In the genomic region with DNA sequence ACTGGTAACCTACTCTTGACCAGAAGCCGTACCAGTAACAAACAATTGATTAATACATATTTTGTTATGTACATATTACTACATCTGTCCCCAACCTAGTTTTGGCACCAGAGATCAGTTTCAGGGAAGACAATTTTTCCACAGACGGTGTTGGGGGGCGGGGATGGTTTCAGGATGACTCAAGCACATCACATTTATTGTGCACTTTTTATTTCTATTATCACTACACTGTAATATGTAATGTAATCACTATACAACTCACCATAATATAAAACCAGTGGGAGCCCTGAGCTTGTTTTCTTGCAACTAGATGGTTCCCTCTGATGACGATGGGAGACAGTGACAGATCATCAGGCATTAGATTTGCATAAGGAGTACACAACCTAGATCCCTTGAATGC, we compare ENCODE assay signal across 33 cellular contexts. TPM values are rescaled to one million over a fixed set of nuclear protein-coding genes. Genes with fewer than 3 reads are reported as not detected.
DNase-seq lines count a peak whose midpoint lies in the region; ATAC-seq, FAIRE-seq and TF ChIP-seq lines count a peak whose summit lies in the region.
"Had no signal": no experiment of that assay in that cellular context is flagged by ENCODE, and none has a peak within 500 bp of the region (broad histone marks: within the 10 kb centered on the region; RNA-seq: fewer than 3 reads in every experiment).

No MANE protein-coding gene starts in this region.

- H3K4me2 ChIP-seq in K562 (ENCODE audit: insufficient read depth, low read length): no peak overlapping the region

- TF ChIP-seq RAD21 in K562 (CRISPR knock-in tag; conservative IDR thresholded peaks at IDR 0.05 in 1 of 2, IDR thresholded peaks at IDR 0.05 in 1 of 2): no peak

- no peaks in the 10 kb centered on the region for H3K27me3 ChIP-seq in K562 (ENCODE audit: control insufficient read depth in 2 of 2, insufficient read depth in 2 of 2, low read length in 2 of 2)
- H3K27me3 ChIP-seq: adrenal gland, BE2C, left lung, Peyer's patch, transverse colon had no signal

- no peak for TF ChIP-seq EP300 in K562 (IDR thresholded peaks at IDR 0.05; ENCODE audit: low read length)

- CTCF ChIA-PET in activated CD8-positive, alpha-beta memory T cell treated with anti-CD3 and anti-CD28 coated beads, Interleukin-2, amount 10 ng/mL, durations not matched to agents 7 days and 5 days (lab: Charles Lee): interaction anchor here (0.6 to 2.6 kb wide), 5 partner anchors 14 to 70 kb away, joined by 3 to 14 read pairs (median 3); partner anchors contain the start of gene TRMT2A
- CTCF ChIA-PET in K562 (lab: Yijun Ruan, JAX; ENCODE audit: low intra/inter-chr PET ratio): no interaction called here

- peaks cover 0 to 4% of the 10 kb centered on the region in 2 experiments; a peak in 1 of 5 replicates for H3K4me1 ChIP-seq in K562 (replicated peaks in 1 of 2; ENCODE audit: control insufficient read depth in 2 of 2, insufficient read depth in 2 of 2, low read length in 2 of 2)
- H3K4me1 ChIP-seq: adrenal gland, BE2C, parathyroid adenoma, Peyer's patch, transverse colon had no signal

- BruUV-seq in K562 (replicated peaks; lab: Mats Ljungman, UMichigan): no TSS peak

- H3K4me3 ChIP-seq in K562: no peak overlapping the region
- H3K4me3 ChIP-seq: adrenal gland, left lung, Peyer's patch, transverse colon had no signal

- peaks cover 80% of the 10 kb centered on the region for H3K4me1 Mint-ChIP-seq in activated CD8-positive, alpha-beta memory T cell treated with anti-CD3 and anti-CD28 coated beads, Interleukin-2, amount 10 ng/mL, durations not matched to agents 7 days and 5 days
- H3K4me1 Mint-ChIP-seq: endodermal cell, neural crest cell had no signal

- peaks cover 4% of the 10 kb centered on the region for H3K9me3 Mint-ChIP-seq in activated CD8-positive, alpha-beta memory T cell treated with anti-CD3 and anti-CD28 coated beads, Interleukin-2, amount 10 ng/mL, durations not matched to agents 7 days and 5 days (ENCODE audit: low read depth)
- H3K9me3 Mint-ChIP-seq: endodermal cell; IgD-negative memory B cell; neural crest cell; T-helper 2 cell treated with Interferon-gamma antibody and Interleukin-4, amounts not matched to agents 5 μg/mL and 100 μg/mL, for 36 hours had no signal

- WGBS in K562 (ENCODE audit: insufficient coverage, low coverage, missing lambda C conversion rate): 93% methylated on average over 4 of the region's 4 CpGs

- in situ Hi-C loops in K562 (cut with MboI): no loop called here
- in situ Hi-C loops in GM13977 (cut with MboI; ENCODE audit: low pct_unique_long_range_greater_than_20kb, low sequenced_read_pairs, unreplicated experiment): no loop called here

- H3K27me3 Mint-ChIP-seq in activated CD8-positive, alpha-beta memory T cell treated with anti-CD3 and anti-CD28 coated beads, Interleukin-2, amount 10 ng/mL, durations not matched to agents 7 days and 5 days: no peaks in the 10 kb centered on the region
- H3K27me3 Mint-ChIP-seq: IgD-negative memory B cell had no signal

- no peak for FAIRE-seq in K562 (lab: Jason Lieb, UNC)
- FAIRE-seq: GM12891, H54 had no signal

- peaks cover 97% of the 10 kb centered on the region for H3K36me3 ChIP-seq in K562 (ENCODE audit: control insufficient read depth, insufficient read depth, low read length)

- no peak for TF ChIP-seq CTCF in K562 (IDR thresholded peaks at IDR 0.05 in 2 of 3, conservative IDR thresholded peaks at IDR 0.05 in 1 of 3; ENCODE audit: insufficient read depth in 2 of 3, low read depth in 1 of 3, low read length in 3 of 3)
- TF ChIP-seq CTCF in GM13977 (IDR thresholded peaks at IDR 0.05; ENCODE audit: extremely low read depth, insufficient read depth, missing control alignments): no peak

- POLR2A ChIA-PET in K562 (lab: Yijun Ruan, JAX): interaction anchor here (1.0 to 19.4 kb wide), 4 partner anchors 13 to 107 kb away, joined by 3 to 513 read pairs (median 74); partner anchors contain the start of genes DGCR8, RANBP1 and TRMT2A

- peaks cover 64% of the 10 kb centered on the region for H3K79me2 ChIP-seq in K562 (ENCODE audit: control insufficient read depth, insufficient read depth, low read length)
- H3K79me2 ChIP-seq: parathyroid adenoma had no signal

- no peak for DNase-seq in activated CD8-positive, alpha-beta memory T cell treated with anti-CD3 and anti-CD28 coated beads, Interleukin-2, amount 10 ng/mL, durations not matched to agents 7 days and 5 days
- no peak for DNase-seq in activated CD8-positive, alpha-beta memory T cell treated with anti-CD3 and anti-CD28 coated beads, Interleukin-2, amount 50 U/mL, for 48 hours
- peak; percentile 42 for DNase-seq in stimulated activated naive CD4-positive, alpha-beta T cell treated with Interleukin-2 at 50 U/mL for 16 hours (lab: John Stamatoyannopoulos, UW)
- DNase-seq in stimulated activated naive CD4-positive, alpha-beta T cell (lab: John Stamatoyannopoulos, UW): no peak
- no peak for DNase-seq in K562 (ENCODE audit: extremely low read depth in 1 of 4, low spot score in 3 of 4)
- DNase-seq in GM13977 (ENCODE audit: low spot score): no peak
- no peak for DNase-seq in LoVo (ENCODE audit: low spot score)
- no peak for DNase-seq in COR-L47 (lab: John Stamatoyannopoulos, UW)
- DNase-seq: BE2C; central memory CD4-positive, alpha-beta T cell; dermis blood vessel endothelial cell; DMS53; endodermal cell; glutamatergic neuron; mesenchymal stem cell; NCI-H1048; NCI-H1694; NCI-H446; NCI-H748 treated with DMSO at 0.1 percent for 48 hours; retina; SIG-M5; stimulated activated CD8-positive, alpha-beta memory T cell treated with anti-CD3 and anti-CD28 coated beads, Interleukin-4, amount 100 ng/mL, for 48 hours; transverse colon had no signal

- TF ChIP-seq POLR2A in K562 (conservative IDR thresholded peaks at IDR 0.05): no peak

- ATAC-seq in activated CD8-positive, alpha-beta memory T cell treated with anti-CD3 and anti-CD28 coated beads, Interleukin-2, amount 10 ng/mL, durations not matched to agents 7 days and 5 days: no peak
- no peak for ATAC-seq in K562
- ATAC-seq: left lung had no signal

- intact Hi-C loops in K562 (cut with micrococcal nuclease): no loop called here

- peaks cover 87% of the 10 kb centered on the region for H3K36me3 Mint-ChIP-seq in activated CD8-positive, alpha-beta memory T cell treated with anti-CD3 and anti-CD28 coated beads, Interleukin-2, amount 10 ng/mL, durations not matched to agents 7 days and 5 days

- no peaks in the 10 kb centered on the region for H3K9me1 ChIP-seq in K562 (ENCODE audit: control insufficient read depth, insufficient read depth, low read length)

- H3K27ac Mint-ChIP-seq in activated CD8-positive, alpha-beta memory T cell treated with anti-CD3 and anti-CD28 coated beads, Interleukin-2, amount 10 ng/mL, durations not matched to agents 7 days and 5 days: peak overlapping the region; percentile 53
- H3K27ac Mint-ChIP-seq: endodermal cell, IgD-negative memory B cell had no signal

- H3K9ac ChIP-seq in K562 (ENCODE audit: insufficient read depth in 1 of 2, low read depth in 2 of 2, low read length in 2 of 2): no peak overlapping the region
- H3K9ac ChIP-seq: parathyroid adenoma had no signal

- no peak overlapping the region for H3K4me3 Mint-ChIP-seq in activated CD8-positive, alpha-beta memory T cell treated with anti-CD3 and anti-CD28 coated beads, Interleukin-2, amount 10 ng/mL, durations not matched to agents 7 days and 5 days
- H3K4me3 Mint-ChIP-seq: endodermal cell; IgD-negative memory B cell; neural crest cell; T-helper 2 cell treated with Interferon-gamma antibody and Interleukin-4, amounts not matched to agents 5 μg/mL and 100 μg/mL, for 36 hours had no signal

- H3K9me3 ChIP-seq in K562 (replicated peaks; ENCODE audit: control insufficient read depth, insufficient read depth, low read depth, low read length): no peaks in the 10 kb centered on the region; the same call in 1 of the 2 replicates
- H3K9me3 ChIP-seq: adrenal gland, BE2C, left lung, Peyer's patch, transverse colon had no signal

- no peak overlapping the region for H3K27ac ChIP-seq in K562 (ENCODE audit: extremely low read depth, low read depth, low read length)
- H3K27ac ChIP-seq: adrenal gland, left lung, parathyroid adenoma, Peyer's patch, transverse colon had no signal

- H2AFZ ChIP-seq in K562 (ENCODE audit: low read depth, low read length): no peak overlapping the region
- H2AFZ ChIP-seq: parathyroid adenoma had no signal

- H4K20me1 ChIP-seq in K562 (replicated peaks; ENCODE audit: control insufficient read depth, insufficient read depth, low read length): peaks cover 12% of the 10 kb centered on the region; the same call in 1 of the 2 replicates

RNA-seq across cellular contexts. Expression of gene DGCR8, which starts 15.5 kb away (rescaled TPM):
- total RNA-seq in activated CD8-positive, alpha-beta memory T cell treated with anti-CD3 and anti-CD28 coated beads, Interleukin-2, amount 10 ng/mL, durations not matched to agents 7 days and 5 days: 10 to 100 TPM; 70.4 to 71.9 TPM
- total RNA-seq in K562 (2011; cell fraction: chromatin; rRNA removed; ENCODE audit: low replicate concordance): 638 and 1,105 TPM in 2 replicates
- 550 and 577 TPM in 2 replicates for total RNA-seq in K562 (2011; cell fraction: nucleolus; rRNA removed)
- total RNA-seq in K562 (2011; cell fraction: nucleoplasm; rRNA removed): 502 and 511 TPM in 2 replicates
- total RNA-seq in K562 (2014; rRNA removed): 107 and 108 TPM in 2 replicates
- total RNA-seq in K562 (2014; rRNA removed; fragmentation: Illumina TruSeq; extraction: Trizol): 43.7 and 49.4 TPM in 2 replicates
- 80.1 and 81.2 TPM in 2 replicates for total RNA-seq in K562 (2015; rRNA removed; fragmentation: Illumina TruSeq; extraction: Trizol)
- 116 and 119 TPM in 2 replicates for total RNA-seq in K562 (2021)
- 81.8 and 155 TPM in 2 replicates for polyA plus RNA-seq in K562 (2011; rRNA removed)
- polyA plus RNA-seq in K562 (2011; cell fraction: cytosol; rRNA removed): 51.2 and 92.7 TPM in 2 replicates
- polyA plus RNA-seq in K562 (2011; cell fraction: nucleus; rRNA removed): 1,167 and 1,418 TPM in 2 replicates
- polyA plus RNA-seq in K562 (2012): 76.7 and 85.3 TPM in 2 replicates
- polyA plus RNA-seq in K562 (2014; fragmentation: Illumina TruSeq; extraction: Trizol): 70.4 and 75.0 TPM in 2 replicates
- polyA plus RNA-seq in K562 (2014; fragmentation: Nextera tagmentation; extraction: Ambion mirVana): 1 to 10 TPM; 5.9 to 7.7 TPM
- polyA plus RNA-seq in K562 (2014; rRNA removed): 135 and 144 TPM in 2 replicates
- 62.1 and 82.0 TPM in 2 replicates for polyA minus RNA-seq in K562 (2011; rRNA and poly(A)+ RNA removed)
- 35.2 and 46.4 TPM in 2 replicates for polyA minus RNA-seq in K562 (2011; cell fraction: cytosol; rRNA and poly(A)+ RNA removed)
- polyA minus RNA-seq in K562 (2011; cell fraction: nucleus; rRNA and poly(A)+ RNA removed): 210 and 349 TPM in 2 replicates

RNA-seq across cellular contexts. Expression of gene RANBP1, which starts 20.4 kb away (rescaled TPM):
- 100 to 1,000 TPM; 318 to 345 TPM for total RNA-seq in activated CD8-positive, alpha-beta memory T cell treated with anti-CD3 and anti-CD28 coated beads, Interleukin-2, amount 10 ng/mL, durations not matched to agents 7 days and 5 days
- 525 and 801 TPM in 2 replicates for total RNA-seq in K562 (2011; cell fraction: chromatin; rRNA removed; ENCODE audit: low replicate concordance)
- total RNA-seq in K562 (2011; cell fraction: nucleolus; rRNA removed): 523 and 591 TPM in 2 replicates
- total RNA-seq in K562 (2011; cell fraction: nucleoplasm; rRNA removed): 545 and 554 TPM in 2 replicates
- 2,045 and 2,260 TPM in 2 replicates for total RNA-seq in K562 (2014; rRNA removed)
- total RNA-seq in K562 (2014; rRNA removed; fragmentation: Illumina TruSeq; extraction: Trizol): 1,191 and 1,409 TPM in 2 replicates
- 1,591 and 1,659 TPM in 2 replicates for total RNA-seq in K562 (2015; rRNA removed; fragmentation: Illumina TruSeq; extraction: Trizol)
- 1,289 and 1,311 TPM in 2 replicates for total RNA-seq in K562 (2021)
- 1,082 and 1,351 TPM in 2 replicates for polyA plus RNA-seq in K562 (2011; rRNA removed)
- 950 and 1,655 TPM in 2 replicates for polyA plus RNA-seq in K562 (2011; cell fraction: cytosol; rRNA removed)
- 1,008 and 1,512 TPM in 2 replicates for polyA plus RNA-seq in K562 (2011; cell fraction: nucleus; rRNA removed)
- polyA plus RNA-seq in K562 (2012): 795 and 1,074 TPM in 2 replicates
- 1,518 and 1,621 TPM in 2 replicates for polyA plus RNA-seq in K562 (2014; fragmentation: Illumina TruSeq; extraction: Trizol)
- polyA plus RNA-seq in K562 (2014; fragmentation: Nextera tagmentation; extraction: Ambion mirVana): 100 to 1,000 TPM; 162 to 207 TPM
- 2,237 and 2,891 TPM in 2 replicates for polyA plus RNA-seq in K562 (2014; rRNA removed)
- polyA minus RNA-seq in K562 (2011; rRNA and poly(A)+ RNA removed): 896 and 959 TPM in 2 replicates
- polyA minus RNA-seq in K562 (2011; cell fraction: cytosol; rRNA and poly(A)+ RNA removed): 618 and 835 TPM in 2 replicates
- polyA minus RNA-seq in K562 (2011; cell fraction: nucleus; rRNA and poly(A)+ RNA removed): 183 and 414 TPM in 2 replicates

RNA-seq across cellular contexts. Expression of gene TRMT2A, which starts 21.5 kb away (rescaled TPM):
- 100 to 1,000 TPM in 1 of 2 experiments, 10 to 100 TPM in 1; 98.1 to 140 TPM for total RNA-seq in activated CD8-positive, alpha-beta memory T cell treated with anti-CD3 and anti-CD28 coated beads, Interleukin-2, amount 10 ng/mL, durations not matched to agents 7 days and 5 days
- total RNA-seq in K562 (2011; cell fraction: chromatin; rRNA removed; ENCODE audit: low replicate concordance): 249 and 785 TPM in 2 replicates
- total RNA-seq in K562 (2011; cell fraction: nucleolus; rRNA removed): 623 and 778 TPM in 2 replicates
- 344 and 378 TPM in 2 replicates for total RNA-seq in K562 (2011; cell fraction: nucleoplasm; rRNA removed)
- 203 and 254 TPM in 2 replicates for total RNA-seq in K562 (2014; rRNA removed)
- total RNA-seq in K562 (2014; rRNA removed; fragmentation: Illumina TruSeq; extraction: Trizol): 31.5 and 47.4 TPM in 2 replicates
- 151 and 170 TPM in 2 replicates for total RNA-seq in K562 (2015; rRNA removed; fragmentation: Illumina TruSeq; extraction: Trizol)
- total RNA-seq in K562 (2021): 222 and 242 TPM in 2 replicates
- polyA plus RNA-seq in K562 (2011; rRNA removed): 102 and 189 TPM in 2 replicates
- 155 and 253 TPM in 2 replicates for polyA plus RNA-seq in K562 (2011; cell fraction: cytosol; rRNA removed)
- polyA plus RNA-seq in K562 (2011; cell fraction: nucleus; rRNA removed): 1,476 and 1,701 TPM in 2 replicates
- polyA plus RNA-seq in K562 (2012): 173 and 189 TPM in 2 replicates
- polyA plus RNA-seq in K562 (2014; fragmentation: Illumina TruSeq; extraction: Trizol): 140 and 177 TPM in 2 replicates
- 1 to 10 TPM; 1.6 to 6.6 TPM for polyA plus RNA-seq in K562 (2014; fragmentation: Nextera tagmentation; extraction: Ambion mirVana)
- polyA plus RNA-seq in K562 (2014; rRNA removed): 258 and 265 TPM in 2 replicates
- polyA minus RNA-seq in K562 (2011; rRNA and poly(A)+ RNA removed): 57.9 and 72.9 TPM in 2 replicates
- polyA minus RNA-seq in K562 (2011; cell fraction: cytosol; rRNA and poly(A)+ RNA removed): 87.3 and 128 TPM in 2 replicates
- polyA minus RNA-seq in K562 (2011; cell fraction: nucleus; rRNA and poly(A)+ RNA removed): 286 and 369 TPM in 2 replicates

RNA-seq across cellular contexts. Expression of gene ZDHHC8, which starts 36.1 kb away (rescaled TPM):
- 10 to 100 TPM; 57.9 to 66.3 TPM for total RNA-seq in activated CD8-positive, alpha-beta memory T cell treated with anti-CD3 and anti-CD28 coated beads, Interleukin-2, amount 10 ng/mL, durations not matched to agents 7 days and 5 days
- total RNA-seq in K562 (2011; cell fraction: chromatin; rRNA removed; ENCODE audit: low replicate concordance): 77.3 and 229 TPM in 2 replicates
- total RNA-seq in K562 (2011; cell fraction: nucleolus; rRNA removed): 110 and 113 TPM in 2 replicates
- 89.5 and 103 TPM in 2 replicates for total RNA-seq in K562 (2011; cell fraction: nucleoplasm; rRNA removed)
- 16.4 and 27.9 TPM in 2 replicates for total RNA-seq in K562 (2014; rRNA removed)
- total RNA-seq in K562 (2014; rRNA removed; fragmentation: Illumina TruSeq; extraction: Trizol): 4.5 and 7.5 TPM in 2 replicates
- 9.8 and 11.3 TPM in 2 replicates for total RNA-seq in K562 (2015; rRNA removed; fragmentation: Illumina TruSeq; extraction: Trizol)
- 99.5 and 109 TPM in 2 replicates for total RNA-seq in K562 (2021)
- 21.3 and 39.4 TPM in 2 replicates for polyA plus RNA-seq in K562 (2011; rRNA removed)
- 30.5 and 34.1 TPM in 2 replicates for polyA plus RNA-seq in K562 (2011; cell fraction: cytosol; rRNA removed)
- 388 and 500 TPM in 2 replicates for polyA plus RNA-seq in K562 (2011; cell fraction: nucleus; rRNA removed)
- polyA plus RNA-seq in K562 (2012): 47.3 and 69.3 TPM in 2 replicates
- polyA plus RNA-seq in K562 (2014; fragmentation: Illumina TruSeq; extraction: Trizol): 34.6 and 58.2 TPM in 2 replicates
- under 1 TPM; 0.04 to 0.15 TPM for polyA plus RNA-seq in K562 (2014; fragmentation: Nextera tagmentation; extraction: Ambion mirVana)
- 74.5 and 108 TPM in 2 replicates for polyA plus RNA-seq in K562 (2014; rRNA removed)
- 5.1 and 6.4 TPM in 2 replicates for polyA minus RNA-seq in K562 (2011; rRNA and poly(A)+ RNA removed)
- 26.3 and 42.5 TPM in 2 replicates for polyA minus RNA-seq in K562 (2011; cell fraction: cytosol; rRNA and poly(A)+ RNA removed)
- polyA minus RNA-seq in K562 (2011; cell fraction: nucleus; rRNA and poly(A)+ RNA removed): 38.9 and 55.3 TPM in 2 replicates

RNA-seq across cellular contexts. Expression of gene CCDC188, which starts 55.3 kb away (rescaled TPM):
- total RNA-seq in activated CD8-positive, alpha-beta memory T cell treated with anti-CD3 and anti-CD28 coated beads, Interleukin-2, amount 10 ng/mL, durations not matched to agents 7 days and 5 days: not detected
- not detected in 2 replicates for total RNA-seq in K562 (2011; cell fraction: chromatin; rRNA removed; ENCODE audit: low replicate concordance)
- total RNA-seq in K562 (2011; cell fraction: nucleolus; rRNA removed): not detected in 2 replicates
- not detected in 2 replicates for total RNA-seq in K562 (2011; cell fraction: nucleoplasm; rRNA removed)
- total RNA-seq in K562 (2014; rRNA removed) (not detected in 2 replicates), K562 (2014; rRNA removed; fragmentation: Illumina TruSeq; extraction: Trizol) (not detected in 2 replicates), K562 (2015; rRNA removed; fragmentation: Illumina TruSeq; extraction: Trizol) (not detected in 2 replicates), K562 (2021) (not detected in 2 replicates)
- polyA plus RNA-seq in K562 (2011; rRNA removed) (not detected in 2 replicates), K562 (2014; fragmentation: Illumina TruSeq; extraction: Trizol) (not detected in 2 replicates), K562 (2014; fragmentation: Nextera tagmentation; extraction: Ambion mirVana) (not detected), K562 (2014; rRNA removed) (not detected in 2 replicates)
- not detected in 2 replicates for polyA plus RNA-seq in K562 (2011; cell fraction: cytosol; rRNA removed)
- polyA plus RNA-seq in K562 (2011; cell fraction: nucleus; rRNA removed): not detected in 2 replicates
- 0.26 TPM in 1 of 2 replicates, not detected in the other for polyA plus RNA-seq in K562 (2012)
- polyA minus RNA-seq in K562 (2011; rRNA and poly(A)+ RNA removed): not detected in 2 replicates
- polyA minus RNA-seq in K562 (2011; cell fraction: cytosol; rRNA and poly(A)+ RNA removed): not detected in 2 replicates
- not detected in 2 replicates for polyA minus RNA-seq in K562 (2011; cell fraction: nucleus; rRNA and poly(A)+ RNA removed)
- total RNA-seq: endodermal cell, skeletal muscle tissue had no signal
- polyA plus RNA-seq: IgD-negative memory B cell had no signal
